In the genomic region with DNA sequence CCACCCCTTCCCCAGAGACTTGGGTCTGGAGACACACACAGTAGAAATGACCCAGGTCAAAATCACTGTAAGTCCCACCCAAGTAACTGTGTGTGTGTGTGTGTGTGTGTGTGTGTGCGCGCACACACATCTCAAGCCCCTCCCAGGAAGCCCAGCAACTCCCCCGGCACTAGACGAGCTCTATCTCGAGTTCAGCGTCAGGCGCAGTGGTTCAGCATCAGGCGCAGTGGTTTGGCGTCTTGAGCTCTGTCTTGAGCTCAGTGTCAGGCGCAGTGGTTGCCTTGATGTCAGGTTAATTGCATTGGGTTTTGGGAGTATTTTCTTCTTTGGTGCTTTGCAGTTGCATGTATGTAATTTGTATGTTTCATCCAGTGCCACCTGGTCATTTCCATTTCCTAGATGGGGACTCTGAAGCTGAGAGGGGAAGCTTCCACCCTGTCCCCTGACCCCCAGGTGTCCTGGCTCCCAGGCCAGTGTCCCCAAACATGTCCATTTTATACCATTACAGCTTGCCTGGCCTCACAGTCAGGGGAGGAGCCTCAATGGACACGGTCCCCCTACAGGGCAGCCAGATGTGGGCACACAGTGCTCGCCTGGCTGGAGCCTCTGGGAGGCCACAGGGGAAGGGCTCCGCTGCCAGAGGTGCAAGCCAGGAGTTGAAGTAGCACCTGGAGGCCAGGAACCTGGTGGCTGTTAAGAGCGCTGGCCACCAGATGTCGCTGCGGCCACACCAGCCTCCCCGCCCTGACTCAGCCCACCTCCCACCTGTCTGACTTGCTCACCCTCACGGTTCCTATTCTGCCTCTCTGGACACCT, we compare ENCODE assay signal across 8 cellular contexts.
DNase-seq lines count a peak whose midpoint lies in the region; ATAC-seq and TF ChIP-seq lines count a peak whose summit lies in the region.

No MANE protein-coding gene starts in this region.

- H3K27ac ChIP-seq in cardiac muscle cell, result no peak overlapping the region
- H3K27ac ChIP-seq in right atrium auricular region, result no peak overlapping the region

- no peaks in the 10 kb centered on the region for H3K9me3 ChIP-seq in cardiac muscle cell (ENCODE audit: low read depth)
- H3K9me3 ChIP-seq in right atrium auricular region, result no peaks in the 10 kb centered on the region

- H3K27me3 Mint-ChIP-seq in chondrocyte (ENCODE audit: low read depth) (no peaks in the 10 kb centered on the region), naive B cell (peaks cover 0 to 8% (median 3%) of the 10 kb centered on the region in 3 donors)
- H3K27me3 Mint-ChIP-seq in stimulated activated naive CD8-positive, alpha-beta T cell treated with anti-CD3 and anti-CD28 coated beads, Interleukin-15, amount 100 ng/mL, for 72 hours, result no peaks in the 10 kb centered on the region

- peak; percentile 69 to 84 for ATAC-seq in naive B cell (ENCODE audit: low read depth in 2 of 2)
- ATAC-seq in stimulated activated naive CD8-positive, alpha-beta T cell treated with anti-CD3 and anti-CD28 coated beads, Interleukin-15, amount 100 ng/mL, for 72 hours, result peak; percentile 79
- no peak for ATAC-seq in HG03442 (IDR thresholded peaks at IDR 0.05; ENCODE audit: unreplicated experiment)

- H3K4me3 Mint-ChIP-seq in chondrocyte (ENCODE audit: unreplicated experiment) (no peak overlapping the region), naive B cell (no peak overlapping the region)
- no peak overlapping the region for H3K4me3 Mint-ChIP-seq in stimulated activated naive CD8-positive, alpha-beta T cell treated with anti-CD3 and anti-CD28 coated beads, Interleukin-15, amount 100 ng/mL, for 72 hours

- H3K36me3 Mint-ChIP-seq in chondrocyte (ENCODE audit: low read depth), result no peaks in the 10 kb centered on the region
- no peaks in the 10 kb centered on the region for H3K36me3 Mint-ChIP-seq in naive B cell

- no peaks in the 10 kb centered on the region for H3K27me3 ChIP-seq in cardiac muscle cell
- no peaks in the 10 kb centered on the region for H3K27me3 ChIP-seq in right atrium auricular region

- H3K4me1 ChIP-seq in cardiac muscle cell (ENCODE audit: low read depth) (no peaks in the 10 kb centered on the region), right atrium auricular region (peaks cover 0 to 15% of the 10 kb centered on the region in 2 donors)

- H3K27ac Mint-ChIP-seq in chondrocyte (ENCODE audit: unreplicated experiment) (no peak overlapping the region), naive B cell (peak overlapping the region in 3 of 6 donors; percentile 26 to 82 (median 76))
- H3K27ac Mint-ChIP-seq in stimulated activated naive CD8-positive, alpha-beta T cell treated with anti-CD3 and anti-CD28 coated beads, Interleukin-15, amount 100 ng/mL, for 72 hours, result no peak overlapping the region

- no peak overlapping the region for H3K4me3 ChIP-seq in cardiac muscle cell
- no peak overlapping the region for H3K4me3 ChIP-seq in right atrium auricular region

- DNase-seq in cardiac muscle cell (ENCODE audit: low read depth in 1 of 2, low spot score in 1 of 2), result peak; percentile 40 to 77
- DNase-seq in right atrium auricular region (ENCODE audit: low spot score), result no peak
- peak; percentile 71 for DNase-seq in NCI-H2171 (lab: John Stamatoyannopoulos, UW)
- DNase-seq in activated CD4-positive, alpha-beta T cell treated with anti-CD3 and anti-CD28 coated beads for 24 hours (ENCODE audit: low read depth in 2 of 2), result peak; percentile 55
- no peak for DNase-seq in chondrocyte (ENCODE audit: low spot score)
- DNase-seq in naive B cell, result peak; percentile 48
- peak; percentile 54 to 62 for DNase-seq in stimulated activated naive CD8-positive, alpha-beta T cell treated with anti-CD3 and anti-CD28 coated beads, Interleukin-15, amount 100 ng/mL, for 72 hours

- peak; percentile 75 for TF ChIP-seq CTCF in cardiac muscle cell (IDR thresholded peaks at IDR 0.05; ENCODE audit: low read depth, low read length)
- TF ChIP-seq CTCF in right atrium auricular region (IDR thresholded peaks at IDR 0.05), result peak in 1 of 2 donors; percentile 83
- TF ChIP-seq CTCF in chondrocyte (IDR thresholded peaks at IDR 0.05), result peak; percentile 96

- H3K36me3 ChIP-seq in cardiac muscle cell (no peaks in the 10 kb centered on the region), right atrium auricular region (no peaks in the 10 kb centered on the region)

- H3K9me3 Mint-ChIP-seq in chondrocyte (ENCODE audit: low read depth) (no peaks in the 10 kb centered on the region), naive B cell (no peaks in the 10 kb centered on the region)
- H3K9me3 Mint-ChIP-seq in stimulated activated naive CD8-positive, alpha-beta T cell treated with anti-CD3 and anti-CD28 coated beads, Interleukin-15, amount 100 ng/mL, for 72 hours, result no peaks in the 10 kb centered on the region

- H3K4me1 Mint-ChIP-seq in chondrocyte (ENCODE audit: low read depth), result peaks cover 9% of the 10 kb centered on the region
- H3K4me1 Mint-ChIP-seq in naive B cell, result peaks cover 0 to 9% (median 0%) of the 10 kb centered on the region in 3 donors
- peaks cover 8% of the 10 kb centered on the region for H3K4me1 Mint-ChIP-seq in stimulated activated naive CD8-positive, alpha-beta T cell treated with anti-CD3 and anti-CD28 coated beads, Interleukin-15, amount 100 ng/mL, for 72 hours

Comparison
In these comparisons a context has a peak if more than half of its experiments do, and no peak if none do; other contexts are left out.
1. DNase-seq: peak in cardiac muscle cell (2 of 2), NCI-H2171 (single experiment), activated CD4-positive, alpha-beta T cell treated with anti-CD3 and anti-CD28 coated beads for 24 hours (2 of 2), naive B cell (single experiment) and stimulated activated naive CD8-positive, alpha-beta T cell treated with anti-CD3 and anti-CD28 coated beads, Interleukin-15, amount 100 ng/mL, for 72 hours (2 of 2); none in right atrium auricular region (single experiment) and chondrocyte (single experiment).